ENCODE assay signal across 16 cellular contexts in the genomic region with DNA sequence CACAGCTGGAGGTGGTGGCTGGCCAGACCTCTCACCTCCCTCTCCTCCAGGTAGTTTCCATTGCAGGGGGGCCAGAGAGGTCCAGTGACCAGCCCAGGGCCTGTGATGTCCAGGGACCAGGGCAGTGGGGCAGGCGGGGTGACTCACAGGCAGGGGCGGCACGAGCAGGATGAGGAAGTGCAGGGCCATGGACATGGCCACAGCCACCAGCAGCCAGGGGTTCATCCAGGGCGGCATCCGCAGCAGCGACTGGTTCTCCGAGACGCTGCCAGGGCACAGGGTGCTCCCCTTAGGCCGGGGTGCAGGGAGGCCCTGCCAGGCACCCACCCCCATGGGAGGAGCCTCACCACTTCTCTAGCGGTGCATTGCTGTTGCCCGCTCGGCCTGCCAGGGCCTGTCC. TPM values are rescaled to one million over a fixed set of nuclear protein-coding genes. Genes with fewer than 3 reads are reported as not detected.
DNase-seq lines count a peak whose midpoint lies in the region; ATAC-seq and TF ChIP-seq lines count a peak whose summit lies in the region.
"Had no signal": no experiment of that assay in that cellular context is flagged by ENCODE, and none has a peak within 500 bp of the region (broad histone marks: within the 10 kb centered on the region; RNA-seq: fewer than 3 reads in every experiment).

No MANE protein-coding gene starts in this region.

- TF ChIP-seq POLR2A in spleen (IDR thresholded peaks at IDR 0.05) = no peak

- 77 to 96% (median 77%) methylated on average over 5 to 12 of the region's 12 CpGs for WGBS in spleen, 5 donors

- no peak overlapping the region for H3K27ac Mint-ChIP-seq in progenitor cell of endocrine pancreas

- H3K9me3 ChIP-seq in left lung (no peaks in the 10 kb centered on the region), spleen (no peaks in the 10 kb centered on the region)
- H3K9me3 ChIP-seq: BE2C had no signal

- TF ChIP-seq CTCF in left lung (IDR thresholded peaks at IDR 0.05) = no peak
- TF ChIP-seq CTCF in spleen (IDR thresholded peaks at IDR 0.05 in 8 of 11, conservative IDR thresholded peaks at IDR 0.05 in 3 of 11) = no peak
- no peak for TF ChIP-seq CTCF in progenitor cell of endocrine pancreas (IDR thresholded peaks at IDR 0.05; ENCODE audit: unreplicated experiment)

- H3K36me3 Mint-ChIP-seq in progenitor cell of endocrine pancreas (ENCODE audit: insufficient read depth) = no peaks in the 10 kb centered on the region

- H3K27me3 ChIP-seq in left lung (no peaks in the 10 kb centered on the region), spleen (replicated peaks in 1 of 7) (no peaks in the 10 kb centered on the region)
- H3K27me3 ChIP-seq: BE2C had no signal

- peak; percentile 15 for ATAC-seq in left lung
- no peak for ATAC-seq in GM18909 (IDR thresholded peaks at IDR 0.05; ENCODE audit: poor library complexity, unreplicated experiment)
- ATAC-seq: HCT116 had no signal

- no peaks in the 10 kb centered on the region for H3K27me3 Mint-ChIP-seq in progenitor cell of endocrine pancreas

- H3K4me1 Mint-ChIP-seq in progenitor cell of endocrine pancreas (ENCODE audit: low read depth) = no peaks in the 10 kb centered on the region

- H3K4me3 ChIP-seq in left lung = no peak overlapping the region
- H3K4me3 ChIP-seq in spleen = no peak overlapping the region

- peaks cover 0 to 77% of the 10 kb centered on the region in 2 donors for H3K36me3 ChIP-seq in left lung
- peaks cover 0 to 100% (median 69%) of the 10 kb centered on the region in 6 donors for H3K36me3 ChIP-seq in spleen
- H3K36me3 ChIP-seq: BE2C had no signal

- H3K4me1 ChIP-seq in left lung = no peaks in the 10 kb centered on the region
- H3K4me1 ChIP-seq in spleen = peaks cover 0 to 29% (median 3%) of the 10 kb centered on the region in 6 donors
- H3K4me1 ChIP-seq: BE2C had no signal

- peak; percentile 58 for DNase-seq in CD1c-positive myeloid dendritic cell (ENCODE audit: extremely low spot score)
- DNase-seq in M059J (ENCODE audit: low read depth) = peak; percentile 12
- DNase-seq in left lung = no peak
- DNase-seq in spleen = peak; percentile 87
- DNase-seq in progenitor cell of endocrine pancreas (ENCODE audit: low spot score, unreplicated experiment) = no peak
- no peak for DNase-seq in AML-193 (lab: John Stamatoyannopoulos, UW)
- DNase-seq: ACHN, BE2C, DMS153, NCI-H146, NCI-H2081 treated with DMSO at 0.1 percent for 48 hours, NCI-H524, SIG-M5 had no signal

- no peak overlapping the region for H3K27ac ChIP-seq in left lung
- peak overlapping the region in 2 of 8 donors; percentile 1 to 53 for H3K27ac ChIP-seq in spleen

- no peak overlapping the region for H3K4me3 Mint-ChIP-seq in progenitor cell of endocrine pancreas (ENCODE audit: low read depth)

- H3K9me3 Mint-ChIP-seq in progenitor cell of endocrine pancreas (ENCODE audit: low read depth) = no peaks in the 10 kb centered on the region

- intact Hi-C loops in left lung (cut with DNase I) (no loop called here), spleen (cut with DNase I; ENCODE audit: low total_unique reads) (no loop called here)

RNA-seq across cellular contexts. Expression of a gene that starts 12.9 kb away (rescaled TPM):
- total RNA-seq in M059J (2014; rRNA removed; shearing (Covaris generic)) = not detected in 2 replicates
- total RNA-seq in left lung = 10 to 100 TPM in 1 of 2 donors, 1 to 10 TPM in 1; 3.9 to 12.1 TPM
- 10 to 100 TPM; 16.8 to 46.3 (median 23.1) TPM for total RNA-seq in spleen
- 10 to 100 TPM in 2 of 3 donors, 1 to 10 TPM in 1; 9.2 to 22.0 (median 10.3) TPM for polyA plus RNA-seq in spleen
- total RNA-seq in progenitor cell of endocrine pancreas = 0.19 and 0.60 TPM in 2 replicates
- total RNA-seq: RPMI7951 had no signal

RNA-seq across cellular contexts. Expression of a gene that starts 35.1 kb away (rescaled TPM):
- total RNA-seq in M059J (2014; rRNA removed; shearing (Covaris generic)) = 0.10 TPM in 1 of 2 replicates, not detected in the other
- 10 to 100 TPM; 12.7 to 53.5 TPM for total RNA-seq in left lung
- total RNA-seq in spleen = 100 to 1,000 TPM; 161 to 240 (median 219) TPM
- 100 to 1,000 TPM; 103 to 190 (median 189) TPM for polyA plus RNA-seq in spleen
- 54.0 and 59.2 TPM in 2 replicates for total RNA-seq in progenitor cell of endocrine pancreas

RNA-seq across cellular contexts. Expression of a gene that starts 36.3 kb away (rescaled TPM):
- total RNA-seq in M059J (2014; rRNA removed; shearing (Covaris generic)) = 1.7 and 1.8 TPM in 2 replicates
- total RNA-seq in left lung (10 to 100 TPM in 1 of 2 donors, 1 to 10 TPM in 1; 3.9 to 13.4 TPM), spleen (10 to 100 TPM in 2 of 7 donors, 1 to 10 TPM in 5; 7.7 to 13.0 (median 8.8) TPM), progenitor cell of endocrine pancreas (3.3 and 3.6 TPM in 2 replicates)
- 10 to 100 TPM in 1 of 3 donors, 1 to 10 TPM in 2; 5.2 to 10.0 (median 10.0) TPM for polyA plus RNA-seq in spleen

Comparison
In these comparisons a context has a peak if more than half of its experiments do, and no peak if none do; other contexts are left out.
1. DNase-seq: peak in CD1c-positive myeloid dendritic cell (single experiment), M059J (single experiment) and spleen (single experiment); none in left lung (0 of 2), progenitor cell of endocrine pancreas (single experiment) and AML-193 (0 of 2).
2. RNA of a gene that starts 35.1 kb away (total RNA-seq): 161 to 240 TPM in spleen, 54.0 to 59.2 TPM in progenitor cell of endocrine pancreas and 12.7 to 53.5 TPM in left lung; 0.10 TPM in M059J; every median in the first group is over 10 times any median in the second.